ENCODE assay signal across 30 cellular contexts in the genomic region with DNA sequence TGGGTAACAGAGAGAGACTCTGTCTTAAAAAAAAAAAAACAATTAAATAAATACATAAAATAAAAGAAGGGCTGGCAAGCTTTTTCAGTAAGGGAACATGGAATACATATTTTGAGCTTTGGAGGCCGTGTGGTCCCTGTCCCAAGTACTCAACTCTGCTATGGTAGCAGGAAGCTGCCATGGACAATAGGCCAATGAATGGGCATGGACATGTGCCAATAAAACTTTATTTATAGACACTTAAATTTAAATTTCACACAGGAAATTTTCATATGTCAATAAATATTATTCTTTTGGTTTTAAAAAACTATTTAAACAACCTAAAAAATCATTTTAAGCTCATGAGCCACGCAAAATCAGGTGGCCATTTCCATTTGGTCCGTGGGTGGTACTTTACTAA. TPM values are rescaled to one million over a fixed set of nuclear protein-coding genes. Genes with fewer than 3 reads are reported as not detected.
"Had no signal": no experiment of that assay in that cellular context is flagged by ENCODE, and none has a peak within 500 bp of the region (broad histone marks: within the 10 kb centered on the region; RNA-seq: fewer than 3 reads in every experiment).

No MANE protein-coding gene starts in this region.

- ATAC-seq: naive thymus-derived CD4-positive, alpha-beta T cell; natural killer cell; psoas muscle; right cardiac atrium; sciatic nerve; stimulated activated memory B cell treated with anti-CD40 and anti-IgM and Interleukin-4, amounts not matched to agents 10 μg/mL and 1 μg/mL and 100 μg/mL, for 72 hours; stimulated activated naive CD8-positive, alpha-beta T cell treated with anti-CD3 and anti-CD28 coated beads, Interleukin-15, amount 100 ng/mL, for 72 hours; stimulated activated naive CD8-positive, alpha-beta T cell treated with anti-CD3 and anti-CD28 coated beads, Interleukin-15, Interleukin-2, amounts not matched to agents 100 U/mL and 50 U/mL, for 24 hours had no signal

- FAIRE-seq: urothelium cell line had no signal

- DNase-seq: naive thymus-derived CD4-positive, alpha-beta T cell; natural killer cell; occipital lobe; ovary; posterior cingulate gyrus; psoas muscle; right cardiac atrium; spleen; stimulated activated CD4-positive, alpha-beta T cell treated with anti-CD3 and anti-CD28 coated beads, Interleukin-12 subunit alpha, Interleukin-12 subunit beta, amount 100 ng/mL, for 4 hours; stimulated activated CD4-positive, alpha-beta T cell treated with anti-CD3 and anti-CD28 coated beads, Interleukin-1b, Interleukin-23, amount 100 ng/mL, for 48 hours; stimulated activated CD4-positive, alpha-beta T cell treated with anti-CD3 and anti-CD28 coated beads, Interleukin-4, amount 100 ng/mL, for 1 hour; stimulated activated CD4-positive, alpha-beta T cell treated with anti-CD3 and anti-CD28 coated beads, Interleukin-4, amount 100 ng/mL, for 4 hours; stimulated activated CD8-positive, alpha-beta memory T cell treated with anti-CD3 and anti-CD28 coated beads, Interleukin-4, amount 100 ng/mL, for 48 hours; stimulated activated naive CD4-positive, alpha-beta T cell; stimulated activated naive CD8-positive, alpha-beta T cell treated with anti-CD3 and anti-CD28 coated beads, Interleukin-15, amount 100 ng/mL, for 72 hours; stimulated activated naive CD8-positive, alpha-beta T cell treated with anti-CD3 and anti-CD28 coated beads, Interleukin-15, Interleukin-2, amounts not matched to agents 100 U/mL and 50 U/mL, for 24 hours; substantia nigra; testis; tibial artery; transverse colon had no signal

- H3K27me3 ChIP-seq: ovary, testis, vagina had no signal

- H3K4me3 ChIP-seq: ovary, psoas muscle, skin epidermis, smooth muscle cell, spleen, suprapubic skin, testis, tibial artery, transverse colon, vagina had no signal

- H3K79me2 ChIP-seq: parathyroid adenoma had no signal

- H3K36me3 ChIP-seq: ovary, spleen, suprapubic skin, tibial artery, transverse colon, vagina had no signal

- H3K4me2 ChIP-seq: smooth muscle cell had no signal

- H3K27ac ChIP-seq: ovary, parathyroid adenoma, psoas muscle, skin epidermis, spleen, suprapubic skin, testis, tibial artery, transverse colon, vagina had no signal

- H3K4me1 ChIP-seq: parathyroid adenoma, psoas muscle, testis had no signal

- H3K9me3 ChIP-seq: ovary, psoas muscle, spleen, suprapubic skin, testis, tibial artery, transverse colon, vagina had no signal

- H3K9ac ChIP-seq: parathyroid adenoma had no signal

- H2AFZ ChIP-seq: parathyroid adenoma had no signal

RNA-seq across cellular contexts. Expression of gene OTOA, which starts 3.8 kb away (rescaled TPM):
- total RNA-seq: right cardiac atrium, smooth muscle cell, vagina had no signal
- polyA plus RNA-seq: smooth muscle cell had no signal

RNA-seq across cellular contexts. Expression of gene IGSF6, which starts 15.2 kb away (rescaled TPM):
- total RNA-seq: progenitor cell of endocrine pancreas, smooth muscle cell had no signal
- polyA plus RNA-seq: neural cell had no signal
